ENCODE assay signal across 28 cellular contexts in the genomic region with DNA sequence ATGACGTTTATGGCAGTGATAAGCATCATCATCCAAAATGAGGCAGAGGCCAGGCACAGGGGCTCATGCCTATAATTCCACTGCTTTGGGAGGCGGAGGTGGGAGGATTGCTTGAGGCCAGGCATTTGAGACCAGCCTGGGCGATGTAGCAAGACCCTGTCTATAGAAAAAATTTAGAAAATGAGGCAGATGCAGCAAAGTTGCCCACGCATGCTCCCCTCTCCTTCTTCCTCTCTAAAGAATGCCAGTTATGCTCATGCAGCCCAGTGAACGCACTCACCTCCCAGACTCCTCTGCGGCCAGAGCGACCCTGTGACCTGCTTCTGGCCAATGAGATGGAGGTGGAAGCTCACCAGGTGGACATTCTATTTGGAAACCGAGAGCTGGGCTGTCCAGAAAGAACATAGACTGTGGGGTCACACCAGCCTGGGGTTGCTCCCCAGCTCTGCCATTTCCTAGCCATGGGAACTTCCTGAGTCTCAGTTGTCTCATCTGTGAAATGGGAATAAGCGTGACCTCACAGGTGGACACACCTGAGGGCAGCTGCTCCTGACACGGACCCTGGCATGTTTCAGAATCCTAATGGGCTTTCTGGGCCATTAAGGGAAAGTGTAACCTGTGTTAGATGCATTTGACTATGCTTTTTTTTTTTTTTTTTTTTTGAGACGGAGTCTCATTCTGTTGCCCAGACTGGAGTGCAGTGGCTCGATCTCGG.
"Had no signal": no experiment of that assay in that cellular context is flagged by ENCODE, and none has a peak within 500 bp of the region (broad histone marks: within the 10 kb centered on the region; RNA-seq: fewer than 3 reads in every experiment).

No MANE protein-coding gene starts in this region.

- H3K9ac ChIP-seq: SK-N-SH had no signal

- FAIRE-seq: astrocyte, TTC549 had no signal

- H3K27me3 ChIP-seq: MG63, SJSA1 had no signal

- H3K4me3 ChIP-seq: MG63, SJSA1 had no signal

- H3K27ac ChIP-seq: SJSA1 had no signal

- DNase-seq: activated CD4-positive, alpha-beta T cell treated with anti-CD3 and anti-CD28 coated beads for 36 hours; activated CD4-positive, alpha-beta T cell treated with anti-CD3 and anti-CD28 coated beads, Interleukin-2, amount 10 ng/mL, durations not matched to agents 7 days and 5 days; activated CD4-positive, alpha-beta T cell treated with anti-CD3 and anti-CD28 coated beads, Interleukin-2, amount 50 U/mL, for 48 hours; activated CD8-positive, alpha-beta T cell treated with anti-CD3 and anti-CD28 coated beads, Interleukin-2, amount 10 ng/mL, durations not matched to agents 7 days and 5 days; activated gamma-delta T cell; activated naive CD4-positive, alpha-beta T cell treated with Interleukin-2 at 50 U/mL for 16 hours; activated naive CD8-positive, alpha-beta T cell treated with anti-CD3 and anti-CD28 coated beads, Interleukin-2, amount 10 ng/mL, durations not matched to agents 7 days and 5 days; activated T-cell treated with anti-CD3 and anti-CD28 coated beads, Interleukin-2, amount 50 U/mL, for 24 hours; caudate nucleus; Kasumi-1; KG1; MG63; MV-4-11; NCI-H1092; NCI-H1436 treated with DMSO at 0.1 percent for 48 hours; NCI-H187; NCI-H2029 treated with DMSO at 0.1 percent for 48 hours; NCI-H2227 treated with DMSO at 0.1 percent for 48 hours; NCI-H446; NCI-H510A treated with DMSO at 0.1 percent for 48 hours; NCI-H526 treated with DMSO at 0.1 percent for 48 hours; SHP77 treated with DMSO at 0.1 percent for 48 hours; SK-N-SH had no signal

- H3K9me3 ChIP-seq: MG63, SJSA1, SK-N-SH had no signal

- ATAC-seq: activated CD4-positive, alpha-beta T cell treated with anti-CD3 and anti-CD28 coated beads for 36 hours; activated CD4-positive, CD25-positive, alpha-beta regulatory T cell treated with anti-CD3 and anti-CD28 coated beads, Interleukin-2, amount 50 U/mL, for 24 hours; activated CD8-positive, alpha-beta T cell treated with anti-CD3 and anti-CD28 coated beads, Interleukin-2, amount 10 ng/mL, durations not matched to agents 7 days and 5 days; Panc1 had no signal
